ENCODE assay signal across 16 cellular contexts in genomic region chr9:114813717-114814418, GRCh38. TPM values are rescaled to one million over a fixed set of nuclear protein-coding genes. Genes with fewer than 3 reads are reported as not detected.
"Had no signal": no experiment of that assay in that cellular context is flagged by ENCODE, and none has a peak within 500 bp of the region (broad histone marks: within the 10 kb centered on the region; RNA-seq: fewer than 3 reads in every experiment).

No MANE protein-coding gene starts in this region.

- H3K4me1 Mint-ChIP-seq: immature natural killer cell had no signal

- H3K4me3 Mint-ChIP-seq: effector memory CD8-positive, alpha-beta T cell; immature natural killer cell; nephron; T-helper 17 cell had no signal

- H3K9me3 Mint-ChIP-seq: immature natural killer cell, nephron had no signal

- ATAC-seq: effector memory CD8-positive, alpha-beta T cell; gastrocnemius medialis; heart left ventricle; T-helper 17 cell; upper lobe of right lung had no signal

- DNase-seq: activated CD4-positive, CD25-positive, alpha-beta regulatory T cell; dermis blood vessel endothelial cell; effector memory CD8-positive, alpha-beta T cell; gastrocnemius medialis; heart left ventricle; immature natural killer cell; occipital lobe; stimulated activated CD4-positive, alpha-beta T cell treated with anti-CD3 and anti-CD28 coated beads, Interleukin-4, amount 100 ng/mL, for 4 hours; stimulated activated CD8-positive, alpha-beta memory T cell treated with anti-CD3 and anti-CD28 coated beads, Interleukin-4, amount 100 ng/mL, for 48 hours; stomach; T-helper 17 cell; testis; upper lobe of right lung had no signal

- H3K9me3 ChIP-seq: gastrocnemius medialis, heart left ventricle, stomach, testis, upper lobe of right lung had no signal

- H3K27ac ChIP-seq: gastrocnemius medialis, heart left ventricle, skin epidermis, stomach, testis, upper lobe of right lung had no signal

- H3K4me1 ChIP-seq: gastrocnemius medialis, heart left ventricle, stomach, testis, upper lobe of right lung had no signal

- H3K27me3 ChIP-seq: gastrocnemius medialis, heart left ventricle, stomach, testis, upper lobe of right lung had no signal

- H3K36me3 ChIP-seq: gastrocnemius medialis, heart left ventricle, stomach, upper lobe of right lung had no signal

- H3K4me3 ChIP-seq: gastrocnemius medialis, heart left ventricle, skin epidermis, stomach, testis, upper lobe of right lung had no signal

- H3K27me3 Mint-ChIP-seq: T-helper 17 cell had no signal

- H3K27ac Mint-ChIP-seq: activated T-helper 2 cell treated with anti-CD3 and anti-CD28 coated beads, Interferon-gamma antibody, Interleukin-2, Interleukin-4, amounts not matched to agents 10 μg/mL and 5 μg/mL and 100 μg/mL, durations not matched to agents 14 hours and 24 hours and 36 hours; immature natural killer cell; nephron; T-helper 17 cell had no signal

RNA-seq across cellular contexts. Expression of gene TNFSF15, which starts 8.0 kb away (rescaled TPM):
- total RNA-seq: gastrocnemius medialis had no signal
